Comparison of ENCODE assay signal across 15 cellular contexts in the genomic region with DNA sequence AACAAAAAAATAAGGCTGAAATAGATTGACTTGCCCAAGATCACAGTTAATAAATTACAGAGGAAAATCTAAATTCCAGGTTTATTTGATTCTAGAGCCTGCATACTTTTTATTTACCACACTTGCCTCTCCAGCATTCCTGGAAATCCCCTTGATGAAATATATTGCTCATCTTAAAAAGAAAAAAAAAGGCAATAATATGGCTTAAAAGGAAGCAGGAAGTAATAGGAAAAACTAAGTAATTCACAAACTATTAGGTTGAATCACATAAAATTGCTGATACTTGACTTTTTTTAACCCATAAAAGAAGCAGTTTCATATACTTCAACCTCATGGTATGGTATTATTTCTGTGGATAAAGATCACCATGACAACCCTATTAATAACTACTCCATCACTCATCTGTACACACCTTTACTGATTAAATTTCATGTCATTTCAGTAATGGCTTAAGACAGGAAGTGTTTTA. TPM values are rescaled to one million over a fixed set of nuclear protein-coding genes. Genes with fewer than 3 reads are reported as not detected.
DNase-seq lines count a peak whose midpoint lies in the region; ATAC-seq, FAIRE-seq and TF ChIP-seq lines count a peak whose summit lies in the region.
"Had no signal": no experiment of that assay in that cellular context is flagged by ENCODE, and none has a peak within 500 bp of the region (broad histone marks: within the 10 kb centered on the region; RNA-seq: fewer than 3 reads in every experiment).

No MANE protein-coding gene starts in this region.

- H3K9me1 ChIP-seq in K562 (ENCODE audit: control insufficient read depth, insufficient read depth, low read length) = no peaks in the 10 kb centered on the region

- TF ChIP-seq POLR2A in K562 (conservative IDR thresholded peaks at IDR 0.05) (no peak), sigmoid colon (IDR thresholded peaks at IDR 0.05) (no peak)

- no peak overlapping the region for H3K4me2 ChIP-seq in K562 (ENCODE audit: insufficient read depth, low read length)

- peak; percentile 37 for DNase-seq in GM04503 (ENCODE audit: low read depth)
- no peak for DNase-seq in K562 (ENCODE audit: extremely low read depth in 1 of 4, low spot score in 3 of 4)
- peak; percentile 24 for DNase-seq in myocyte (ENCODE audit: low read depth)
- no peak for DNase-seq in sigmoid colon
- no peak for DNase-seq in NCI-H2029 (lab: John Stamatoyannopoulos, UW)
- DNase-seq in NCI-H1105 (lab: John Stamatoyannopoulos, UW) = no peak
- DNase-seq: DMS153; effector CD8-positive, alpha-beta T cell; H9; NCI-H187 treated with DMSO at 0.1 percent for 48 hours; nephron progenitor cell had no signal

- H3K9me3 ChIP-seq in K562 (replicated peaks; ENCODE audit: control insufficient read depth, insufficient read depth, low read depth, low read length) (no peaks in the 10 kb centered on the region), sigmoid colon (no peaks in the 10 kb centered on the region)

- FAIRE-seq in K562 (lab: Jason Lieb, UNC) = no peak

- H2AFZ ChIP-seq in K562 (ENCODE audit: low read depth, low read length) = no peak overlapping the region

- ATAC-seq in HG03521 (IDR thresholded peaks at IDR 0.05; ENCODE audit: unreplicated experiment) = peak; percentile 40
- ATAC-seq in K562 = no peak
- ATAC-seq in HG03457 (IDR thresholded peaks at IDR 0.05; ENCODE audit: unreplicated experiment) = no peak
- ATAC-seq: Panc1; stimulated activated memory B cell treated with anti-CD40 and anti-IgM and Interleukin-4, amounts not matched to agents 10 μg/mL and 1 μg/mL and 100 μg/mL, for 72 hours had no signal

- TF ChIP-seq EP300 in K562 (IDR thresholded peaks at IDR 0.05; ENCODE audit: low read length) = no peak
- TF ChIP-seq EP300 in sigmoid colon (IDR thresholded peaks at IDR 0.05) = no peak

- CTCF ChIA-PET in K562 (lab: Yijun Ruan, JAX; ENCODE audit: low intra/inter-chr PET ratio) = no interaction called here

- no TSS peak for BruUV-seq in K562 (replicated peaks; lab: Mats Ljungman, UMichigan)

- TF ChIP-seq CTCF in K562 (IDR thresholded peaks at IDR 0.05 in 2 of 3, conservative IDR thresholded peaks at IDR 0.05 in 1 of 3; ENCODE audit: insufficient read depth in 2 of 3, low read depth in 1 of 3, low read length in 3 of 3) (no peak), sigmoid colon (IDR thresholded peaks at IDR 0.05) (no peak)

- no peaks in the 10 kb centered on the region for H3K27me3 ChIP-seq in K562 (ENCODE audit: control insufficient read depth in 2 of 2, insufficient read depth in 2 of 2, low read length in 2 of 2)
- no peaks in the 10 kb centered on the region for H3K27me3 ChIP-seq in sigmoid colon

- POLR2A ChIA-PET in K562 (lab: Yijun Ruan, JAX) = no interaction called here

- intact Hi-C loops in K562 (cut with micrococcal nuclease) = no loop called here
- intact Hi-C loops in sigmoid colon (cut with DNase I) = no loop called here

- in situ Hi-C loops in K562 (cut with MboI) = no loop called here

- no peak overlapping the region for H3K9ac ChIP-seq in K562 (ENCODE audit: insufficient read depth in 1 of 2, low read depth in 2 of 2, low read length in 2 of 2)

- no peaks in the 10 kb centered on the region for H3K79me2 ChIP-seq in K562 (ENCODE audit: control insufficient read depth, insufficient read depth, low read length)

- H3K4me3 ChIP-seq in K562 = no peak overlapping the region
- H3K4me3 ChIP-seq in sigmoid colon = no peak overlapping the region

- H3K36me3 ChIP-seq in K562 (ENCODE audit: control insufficient read depth, insufficient read depth, low read length) = no peaks in the 10 kb centered on the region
- H3K36me3 ChIP-seq in sigmoid colon = peaks cover 0 to 10% (median 0%) of the 10 kb centered on the region in 4 donors

- H3K4me1 ChIP-seq in K562 (replicated peaks in 1 of 2; ENCODE audit: control insufficient read depth in 2 of 2, insufficient read depth in 2 of 2, low read length in 2 of 2) = no peaks in the 10 kb centered on the region
- H3K4me1 ChIP-seq in sigmoid colon = no peaks in the 10 kb centered on the region

- H3K27ac ChIP-seq in K562 (ENCODE audit: extremely low read depth, low read depth, low read length) (no peak overlapping the region), sigmoid colon (no peak overlapping the region)

- TF ChIP-seq RAD21 in K562 (CRISPR knock-in tag; conservative IDR thresholded peaks at IDR 0.05 in 1 of 2, IDR thresholded peaks at IDR 0.05 in 1 of 2) = no peak

- H4K20me1 ChIP-seq in K562 (replicated peaks; ENCODE audit: control insufficient read depth, insufficient read depth, low read length) = no peaks in the 10 kb centered on the region

TF ChIP-seq in K562, 482 proteins besides CTCF, POLR2A, EP300 and RAD21:
- TF ChIP-seq TCF7 (IDR thresholded peaks at IDR 0.05; ENCODE audit: borderline replicate concordance) = no peak
- peak; percentile 46; the same call in 1 of the 2 replicates for TF ChIP-seq C11orf30 (IDR thresholded peaks at IDR 0.05; ENCODE audit: low read depth)
- no peak for TF ChIP-seq PHF8 (IDR thresholded peaks at IDR 0.05; ENCODE audit: borderline replicate concordance, low read length)
- TF ChIP-seq ZNF316 (IDR thresholded peaks at IDR 0.05) = peak; percentile 73
- TF ChIP-seq PTRF (tag; IDR thresholded peaks at IDR 0.05) = no peak
- no peak for TF ChIP-seq KLF1 (tag; IDR thresholded peaks at IDR 0.05)
- TF ChIP-seq MAFG (tag; conservative IDR thresholded peaks at IDR 0.05) = 0 out of 2 replicates have a peak, but pooled peaks have one; percentile 21
- TF ChIP-seq RFX1 (IDR thresholded peaks at IDR 0.05) = peak; percentile 41

RNA-seq across cellular contexts. Expression of gene COPB1, which starts 52.9 kb away (rescaled TPM):
- 61.0 and 164 TPM in 2 replicates for total RNA-seq in K562 (2011; cell fraction: chromatin; rRNA removed; ENCODE audit: low replicate concordance)
- 48.2 and 59.1 TPM in 2 replicates for total RNA-seq in K562 (2011; cell fraction: nucleolus; rRNA removed)
- 91.1 and 154 TPM in 2 replicates for total RNA-seq in K562 (2011; cell fraction: nucleoplasm; rRNA removed)
- total RNA-seq in K562 (2014; rRNA removed) (71.6 and 84.9 TPM in 2 replicates), K562 (2014; rRNA removed; fragmentation: Illumina TruSeq; extraction: Trizol) (143 and 153 TPM in 2 replicates), K562 (2015; rRNA removed; fragmentation: Illumina TruSeq; extraction: Trizol) (119 and 125 TPM in 2 replicates), K562 (2021) (86.5 and 90.1 TPM in 2 replicates), myocyte (183 and 224 TPM in 2 replicates), sigmoid colon (100 to 1,000 TPM in 1 of 4 donors, 10 to 100 TPM in 3; 70.2 to 103 (median 76.3) TPM)
- polyA plus RNA-seq in K562 (2011; rRNA removed) (178 and 188 TPM in 2 replicates), K562 (2014; fragmentation: Illumina TruSeq; extraction: Trizol) (91.1 and 91.6 TPM in 2 replicates), K562 (2014; fragmentation: Nextera tagmentation; extraction: Ambion mirVana) (100 to 1,000 TPM in 1 of 2 experiments, 10 to 100 TPM in 1; 89.6 to 111 TPM), K562 (2014; rRNA removed) (64.7 and 80.5 TPM in 2 replicates), sigmoid colon (10 to 100 TPM; 54.6 to 65.5 (median 57.7) TPM)
- polyA plus RNA-seq in K562 (2011; cell fraction: cytosol; rRNA removed) = 41.3 and 73.4 TPM in 2 replicates
- 62.8 and 93.7 TPM in 2 replicates for polyA plus RNA-seq in K562 (2011; cell fraction: nucleus; rRNA removed)
- 78.4 and 119 TPM in 2 replicates for polyA plus RNA-seq in K562 (2012)
- polyA minus RNA-seq in K562 (2011; rRNA and poly(A)+ RNA removed) = 185 and 240 TPM in 2 replicates
- polyA minus RNA-seq in K562 (2011; cell fraction: cytosol; rRNA and poly(A)+ RNA removed) = 100 and 103 TPM in 2 replicates
- polyA minus RNA-seq in K562 (2011; cell fraction: nucleus; rRNA and poly(A)+ RNA removed) = 30.6 and 78.1 TPM in 2 replicates
- 80.2 TPM for polyA plus RNA-seq in myocyte (2012)

Comparison
In these comparisons a context has a peak if more than half of its experiments do, and no peak if none do; other contexts are left out.
1. DNase-seq: peak in GM04503 (single experiment) and myocyte (single experiment); none in K562 (0 of 4), sigmoid colon (single experiment), NCI-H2029 (single experiment) and NCI-H1105 (single experiment).